ENCODE assay signal across 8 cellular contexts in genomic region chr20:24992420-24993205, GRCh38.
DNase-seq lines count a peak whose midpoint lies in the region; ATAC-seq and TF ChIP-seq lines count a peak whose summit lies in the region.

Gene APMAP (minus strand): TSS chr20:24992751. CDS start chr20:24992688, 63 bp downstream.

- in situ Hi-C loops in ACHN (cut with HindIII; ENCODE audit: low pct_ligation_motif_present, low pct_unique_long_range_greater_than_20kb, low sequenced_read_pairs) (no loop called here), T47D (cut with HindIII; ENCODE audit: low pct_unique_long_range_greater_than_20kb, low sequenced_read_pairs) (no loop called here)

- no peak for TF ChIP-seq CTCF in VCaP (conservative IDR thresholded peaks at IDR 0.05)

- ATAC-seq in GM18867 (IDR thresholded peaks at IDR 0.05; ENCODE audit: unreplicated experiment) (peak; percentile 96), HG03097 (IDR thresholded peaks at IDR 0.05; ENCODE audit: low FRiP score, unreplicated experiment) (peak; percentile 93)

- peak; percentile 89 for DNase-seq in ACHN
- peak; percentile 97 for DNase-seq in NCI-H2171 treated with DMSO at 0.1 percent for 48 hours (lab: John Stamatoyannopoulos, UW)
- peak; percentile 89 to 94 for DNase-seq in T47D (ENCODE audit: low read depth in 1 of 2, low spot score in 1 of 2)

- no peaks in the 10 kb centered on the region for H3K9me3 ChIP-seq in iPS-18c (ENCODE audit: control insufficient read depth, insufficient read depth, low read length)

- H3K4me3 ChIP-seq in iPS-18c (ENCODE audit: insufficient read depth, low read depth, low read length), result peak within 1 kb of the TSS; percentile 95
- H3K4me3 ChIP-seq in skin epidermis, result peak within 1 kb of the TSS; percentile 58 to 92 (median 76)

- H3K27ac ChIP-seq in VCaP (peak within 1 kb of the TSS; percentile 85), skin epidermis (peak within 1 kb of the TSS; percentile 54 to 96 (median 90))

Comparison
In these comparisons a context has a peak if more than half of its experiments do, and no peak if none do; other contexts are left out.
1. Peak in every context shown above with its lines: DNase-seq, ATAC-seq, H3K4me3 ChIP-seq and H3K27ac ChIP-seq.